In genomic region chr11:95057959-95058358, GRCh38 we compare ENCODE assay signal across 11 cellular contexts. TPM values are rescaled to one million over a fixed set of nuclear protein-coding genes. Genes with fewer than 3 reads are reported as not detected.
"Had no signal": no experiment of that assay in that cellular context is flagged by ENCODE, and none has a peak within 500 bp of the region (broad histone marks: within the 10 kb centered on the region; RNA-seq: fewer than 3 reads in every experiment).

No MANE protein-coding gene starts in this region.

- H3K9me3 ChIP-seq: HAP-1 had no signal

- H3K4me1 ChIP-seq: HAP-1 had no signal

- ATAC-seq: HCT116, HepG2 had no signal

- H3K9me3 Mint-ChIP-seq: HFFc6, IgD-negative memory B cell had no signal

- H3K36me3 ChIP-seq: HAP-1 had no signal

- H3K27ac Mint-ChIP-seq: HFFc6, IgD-negative memory B cell had no signal

- H3K27ac ChIP-seq: GM23248, HL-60 had no signal

- H3K4me3 ChIP-seq: GM23248, HAP-1 had no signal

- H2AFZ ChIP-seq: GM23248 had no signal

- H3K36me3 Mint-ChIP-seq: IgD-negative memory B cell had no signal

- H3K4me3 Mint-ChIP-seq: HFFc6, IgD-negative memory B cell had no signal

- H3K9ac ChIP-seq: GM23248 had no signal

- DNase-seq: GOT3, H7 had no signal

RNA-seq across cellular contexts. Expression of gene KDM4F, which starts 8.7 kb away (rescaled TPM):
- total RNA-seq: GM23248, H4, H7, HepG2, HFFc6, HT1080 had no signal
- polyA plus RNA-seq: GM23248, HepG2, IgD-negative memory B cell had no signal

RNA-seq across cellular contexts. Expression of gene KDM4E, which starts 32.9 kb away (rescaled TPM):
- total RNA-seq: GM23248, H4, H7, HepG2, HFFc6, HT1080 had no signal
- polyA plus RNA-seq: GM23248, HepG2, IgD-negative memory B cell had no signal
